Comparison of ENCODE assay signal across 7 cellular contexts in genomic region chr1:10457462-10457861, GRCh38. TPM values are rescaled to one million over a fixed set of nuclear protein-coding genes. Genes with fewer than 3 reads are reported as not detected.
"Had no signal": no experiment of that assay in that cellular context is flagged by ENCODE, and none has a peak within 500 bp of the region (broad histone marks: within the 10 kb centered on the region; RNA-seq: fewer than 3 reads in every experiment).

No MANE protein-coding gene starts in this region.

RNA-seq across cellular contexts. Expression of gene CORT, which starts 7.6 kb away (rescaled TPM):
- total RNA-seq: activated naive CD8-positive, alpha-beta T cell treated with anti-CD3 and anti-CD28 coated beads for 36 hours; gastroesophageal sphincter; left cardiac atrium; lower lobe of right lung; natural killer cell; subcutaneous adipose tissue had no signal
- polyA plus RNA-seq: heart left ventricle had no signal
